Comparison of ENCODE assay signal across 12 cellular contexts in the genomic region with DNA sequence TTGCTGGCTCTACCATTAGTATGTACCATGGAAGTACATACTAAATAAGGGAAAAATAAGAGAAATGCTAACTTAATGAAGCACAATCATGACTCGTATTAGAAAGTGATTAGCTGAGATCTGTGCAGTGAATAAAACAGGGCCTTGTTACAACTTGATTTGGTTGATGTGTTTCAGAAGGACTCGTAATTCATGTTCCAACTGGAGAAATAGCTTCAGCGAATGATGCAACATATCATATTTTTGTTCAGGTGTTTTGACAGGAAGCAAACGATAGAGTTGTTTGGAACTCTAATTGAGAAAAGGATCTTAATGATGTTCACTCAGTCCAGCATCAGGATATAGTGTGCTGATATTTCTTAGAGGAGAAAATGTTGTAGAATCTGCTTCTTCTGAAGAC.
"Had no signal": no experiment of that assay in that cellular context is flagged by ENCODE, and none has a peak within 500 bp of the region (broad histone marks: within the 10 kb centered on the region; RNA-seq: fewer than 3 reads in every experiment).

No MANE protein-coding gene starts in this region.

- DNase-seq: activated CD4-positive, alpha-beta T cell treated with anti-CD3 and anti-CD28 coated beads, Interleukin-2, amount 50 U/mL, for 4 hours; body of pancreas; central memory CD4-positive, alpha-beta T cell; colonic mucosa; endodermal cell; erythroblast; heart right ventricle; natural killer cell; pancreas; thyroid gland had no signal

- H3K36me3 ChIP-seq: colonic mucosa, heart right ventricle, pancreas, thyroid gland had no signal

- H3K9me3 ChIP-seq: body of pancreas, colonic mucosa, heart right ventricle, pancreas, thyroid gland had no signal

- H3K27me3 ChIP-seq: body of pancreas, colonic mucosa, heart right ventricle, pancreas, thyroid gland had no signal

- H3K4me3 ChIP-seq: body of pancreas, colonic mucosa, heart right ventricle, pancreas, thyroid gland had no signal

- ATAC-seq: body of pancreas, heart right ventricle, natural killer cell, sciatic nerve had no signal

- FAIRE-seq: pancreas, TTC549 had no signal

- H3K4me1 ChIP-seq: colonic mucosa, pancreas, thyroid gland had no signal

- H3K27ac ChIP-seq: body of pancreas, colonic mucosa, heart right ventricle, pancreas, thyroid gland had no signal
